26 cellular contexts compared by ENCODE assay signal in the genomic region with DNA sequence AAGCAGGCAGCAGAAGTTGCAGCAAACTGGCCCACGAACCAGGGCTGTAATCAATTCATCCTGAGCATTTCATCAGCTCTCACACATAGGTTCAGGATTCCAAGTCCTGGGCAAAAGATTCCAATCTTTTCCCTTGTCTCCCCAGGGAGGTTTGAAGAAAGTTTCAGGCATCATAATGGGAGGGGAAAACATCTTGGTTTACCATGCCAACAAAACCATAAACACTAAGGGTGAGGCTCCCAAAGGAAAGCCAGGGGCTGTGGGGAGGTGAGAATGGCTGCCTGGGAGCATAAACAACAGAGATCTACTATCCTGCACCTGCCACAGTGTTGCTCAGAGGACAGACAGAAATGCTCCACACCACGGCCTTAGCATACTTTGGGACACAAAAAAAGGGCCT.
DNase-seq lines count a peak whose midpoint lies in the region; ATAC-seq, FAIRE-seq and TF ChIP-seq lines count a peak whose summit lies in the region.
"Had no signal": no experiment of that assay in that cellular context is flagged by ENCODE, and none has a peak within 500 bp of the region (broad histone marks: within the 10 kb centered on the region; RNA-seq: fewer than 3 reads in every experiment).

No MANE protein-coding gene starts in this region.

- no peaks in the 10 kb centered on the region for H3K27me3 ChIP-seq in H1 (replicated peaks in 1 of 4; ENCODE audit: control insufficient read depth in 3 of 4, extremely low read depth in 1 of 4, insufficient read depth in 3 of 4, low read length in 3 of 4)
- H3K27me3 ChIP-seq in mesendoderm (ENCODE audit: insufficient read depth, low read length, poor library complexity), result no peaks in the 10 kb centered on the region
- no peaks in the 10 kb centered on the region for H3K27me3 ChIP-seq in upper lobe of left lung
- H3K27me3 ChIP-seq: gastroesophageal sphincter had no signal

- peak overlapping the region; percentile 73; the same call in 1 of the 2 replicates for H2AFZ ChIP-seq in H1 (ENCODE audit: low read length)
- H2AFZ ChIP-seq: parathyroid adenoma had no signal

- no peak overlapping the region for H2BK5ac ChIP-seq in H1 (ENCODE audit: low read depth, low read length)
- no peak overlapping the region for H2BK5ac ChIP-seq in mesendoderm (ENCODE audit: low read length)

- H3K18ac ChIP-seq in H1 (ENCODE audit: extremely low read depth, low read length) (no peak overlapping the region), mesendoderm (ENCODE audit: low read length) (no peak overlapping the region)

- H3K4me2 ChIP-seq in H1 (ENCODE audit: insufficient read depth in 1 of 2, low read depth in 2 of 2, low read length in 2 of 2) (no peak overlapping the region), mesendoderm (ENCODE audit: low read length) (no peak overlapping the region)
- H3K4me2 ChIP-seq: KMS-11 had no signal

- H3K36me3 ChIP-seq in H1 (ENCODE audit: control insufficient read depth in 2 of 4, insufficient read depth in 4 of 4, low read length in 3 of 4), result no peaks in the 10 kb centered on the region; a peak in 1 of 8 replicates
- H3K36me3 ChIP-seq in mesendoderm (ENCODE audit: control insufficient read depth, insufficient read depth, low read length), result no peaks in the 10 kb centered on the region
- H3K36me3 ChIP-seq in upper lobe of left lung, result no peaks in the 10 kb centered on the region
- H3K36me3 ChIP-seq: gastroesophageal sphincter had no signal

- H3K4me1 ChIP-seq in H1 (replicated peaks in 1 of 4; ENCODE audit: control insufficient read depth in 3 of 4, insufficient read depth in 4 of 4, low read length in 3 of 4) (no peaks in the 10 kb centered on the region; a peak in 2 of 7 replicates), mesendoderm (ENCODE audit: control insufficient read depth, low read depth, low read length) (peaks cover 4% of the 10 kb centered on the region), upper lobe of left lung (peaks cover 23 to 81% (median 32%) of the 10 kb centered on the region in 4 donors)

- H3K23me2 ChIP-seq in H1 (ENCODE audit: low read depth, low read length), result no peaks in the 10 kb centered on the region

- POLR2A ChIA-PET in H1 (lab: Charles Lee; ENCODE audit: partially characterized antibody) (no interaction called here), GM10248 (lab: Yijun Ruan, JAX) (no interaction called here)

- H3K4me3 ChIP-seq in H1 (ENCODE audit: extremely low read depth in 1 of 4, insufficient read depth in 2 of 4, low read depth in 3 of 4, low read length in 4 of 4) (no peak overlapping the region), mesendoderm (ENCODE audit: low read length) (no peak overlapping the region), upper lobe of left lung (no peak overlapping the region)
- H3K4me3 ChIP-seq: gastroesophageal sphincter had no signal

- H3K23ac ChIP-seq in H1 (ENCODE audit: insufficient read length) (no peak overlapping the region), mesendoderm (ENCODE audit: low read length) (no peak overlapping the region)

- no peaks in the 10 kb centered on the region for H4K20me1 ChIP-seq in H1 (replicated peaks in 1 of 2; ENCODE audit: control insufficient read depth in 1 of 2, insufficient read depth in 2 of 2, low read length in 2 of 2)

- WGBS in H1 (ENCODE audit: extremely low coverage in 1 of 2, insufficient coverage in 1 of 2, insufficient read length in 1 of 2, insufficient replicate concordance in 2 of 2, low coverage in 1 of 2, low lambda C conversion rate in 2 of 2, missing lambda C conversion rate in 1 of 2), 2 experiments, result 75% methylated on average over 2 of the region's 2 CpGs; no CpG with 5 or more reads in 1 of the 2 experiments
- whole genome bisulfite sequencing in mesendoderm (ENCODE audit: extremely low coverage, insufficient coverage, low lambda C conversion rate), result no CpG with 5 or more reads among the region's 2 CpGs
- 86 to 93% methylated on average over 2 of the region's 2 CpGs for WGBS in upper lobe of left lung, 2 donors

- H2BK120ac ChIP-seq in H1 (replicated peaks; ENCODE audit: low read depth, low read length) (no peak overlapping the region), mesendoderm (ENCODE audit: low read depth, low read length) (no peak overlapping the region)

- no peak overlapping the region for H3K14ac ChIP-seq in H1 (ENCODE audit: insufficient read length)

- no peak for TF ChIP-seq EP300 in H1 (IDR thresholded peaks at IDR 0.05; ENCODE audit: borderline replicate concordance in 1 of 2, low read depth in 2 of 2, low read length in 2 of 2)
- TF ChIP-seq EP300 in upper lobe of left lung (IDR thresholded peaks at IDR 0.05), result no peak

- H3K27ac ChIP-seq in H1 (ENCODE audit: low read depth, low read length) (no peak overlapping the region), mesendoderm (ENCODE audit: low read depth, low read length) (no peak overlapping the region), upper lobe of left lung (peak overlapping the region; percentile 18 to 73 (median 56))
- H3K27ac ChIP-seq: KMS-11, parathyroid adenoma had no signal

- H3K4ac ChIP-seq in H1 (replicated peaks; ENCODE audit: insufficient read length, low read depth, low read length) (no peak overlapping the region), mesendoderm (ENCODE audit: low read depth, low read length) (no peak overlapping the region)

- H3K9me3 ChIP-seq in H1 (ENCODE audit: insufficient read depth in 2 of 2, low read depth in 1 of 2, low read length in 1 of 2), result no peaks in the 10 kb centered on the region
- H3K9me3 ChIP-seq in upper lobe of left lung, result no peaks in the 10 kb centered on the region
- H3K9me3 ChIP-seq: gastroesophageal sphincter had no signal

- FAIRE-seq in H1 (lab: Jason Lieb, UNC), result no peak
- FAIRE-seq: endothelial cell of umbilical vein, G401.6, urothelium cell line had no signal

- H2AK5ac ChIP-seq in H1 (ENCODE audit: low read depth, low read length) (no peak overlapping the region), mesendoderm (ENCODE audit: low read length) (no peak overlapping the region)

- no peak for ATAC-seq in upper lobe of left lung (ENCODE audit: low FRiP score in 2 of 2)
- ATAC-seq: activated T-cell treated with anti-CD3 and anti-CD28 coated beads, Interleukin-2, amount 50 U/mL, for 4 hours; gastroesophageal sphincter; naive thymus-derived CD8-positive, alpha-beta T cell; sciatic nerve had no signal

- H3K79me2 ChIP-seq in H1 (ENCODE audit: control insufficient read depth in 1 of 2, insufficient read depth in 2 of 2, low read length in 2 of 2) (no peaks in the 10 kb centered on the region), mesendoderm (ENCODE audit: control insufficient read depth, insufficient read depth, low read length) (no peaks in the 10 kb centered on the region)
- H3K79me2 ChIP-seq: parathyroid adenoma had no signal

- no peak overlapping the region for H2BK20ac ChIP-seq in H1 (ENCODE audit: low read length)

- TF ChIP-seq RAD21 in H1 (IDR thresholded peaks at IDR 0.05 in 1 of 2, conservative IDR thresholded peaks at IDR 0.05 in 1 of 2; ENCODE audit: low read depth in 2 of 2, low read length in 2 of 2), result no peak

- H2BK12ac ChIP-seq in H1 (ENCODE audit: low read depth, low read length), result no peak overlapping the region

- CTCF ChIA-PET in H1 (lab: Charles Lee; ENCODE audit: partially characterized antibody), result interaction anchor here (0.7 to 25.4 kb wide), 9 partner anchors 10 to 228 kb away, joined by 3 to 433 read pairs (median 6); no protein-coding TSS in a partner anchor
- CTCF ChIA-PET in GM10248 (lab: Yijun Ruan, JAX), result interaction anchor here (1.1 to 1.8 kb wide), 3 partner anchors 10 to 235 kb away, joined by 4 to 5 read pairs (median 4); no protein-coding TSS in a partner anchor

- TF ChIP-seq CTCF in H1 (IDR thresholded peaks at IDR 0.05; ENCODE audit: control extremely low read depth in 1 of 3, insufficient read depth in 1 of 3, low read depth in 1 of 3, low read length in 3 of 3), result no peak
- TF ChIP-seq CTCF in upper lobe of left lung (IDR thresholded peaks at IDR 0.05), result no peak
- no peak for TF ChIP-seq CTCF in GM10248 (IDR thresholded peaks at IDR 0.05; ENCODE audit: control extremely low read depth, extremely low read depth, low read depth, missing control alignments)

- H4K5ac ChIP-seq in H1 (ENCODE audit: insufficient read length, low read depth, low read length) (no peak overlapping the region), mesendoderm (ENCODE audit: low read length) (no peak overlapping the region)

- H4K8ac ChIP-seq in H1 (ENCODE audit: extremely low read depth, insufficient read depth, low read length), result no peak overlapping the region
- H4K8ac ChIP-seq in mesendoderm (ENCODE audit: low read depth, low read length), result no peak overlapping the region

- TF ChIP-seq POLR2A in H1 (IDR thresholded peaks at IDR 0.05; ENCODE audit: control extremely low read depth in 1 of 2, low read depth in 2 of 2, low read length in 2 of 2) (no peak), upper lobe of left lung (IDR thresholded peaks at IDR 0.05) (no peak)

- DNase-seq in LHCN-M2 (ENCODE audit: low read depth), result peak; percentile 64
- peak in 1 of 2 experiments; percentile 20 for DNase-seq in H1 (ENCODE audit: low read depth in 1 of 2, low spot score in 2 of 2)
- DNase-seq in mesendoderm, result peak; percentile 42
- DNase-seq in upper lobe of left lung, result no peak
- DNase-seq in activated CD4-positive, alpha-beta T cell treated with anti-CD3 and anti-CD28 coated beads, Interleukin-2, amount 50 U/mL, for 4 hours, result no peak
- no peak for DNase-seq in NCI-H187 treated with DMSO at 0.1 percent for 48 hours (lab: John Stamatoyannopoulos, UW)
- DNase-seq in GM10248 (ENCODE audit: extremely low spot score), result no peak
- DNase-seq: activated naive CD4-positive, alpha-beta T cell treated with Interleukin-2 at 50 U/mL for 16 hours; activated T-cell treated with anti-CD3 and anti-CD28 coated beads, Interleukin-2, amount 50 U/mL, for 4 hours; amniotic stem cell; caudate nucleus; CD4-positive, alpha-beta T cell; DMS 273 treated with DMSO at 0.1 percent for 48 hours; naive thymus-derived CD8-positive, alpha-beta T cell; NCI-H187; NCI-H226; NCI-H82; SHP77; SW 1271 had no signal

- H2BK15ac ChIP-seq in H1 (ENCODE audit: low read length), result no peak overlapping the region
- no peak overlapping the region for H2BK15ac ChIP-seq in mesendoderm (replicated peaks; ENCODE audit: low read depth)

- no peaks in the 10 kb centered on the region for H3K79me1 ChIP-seq in H1 (ENCODE audit: low read depth, low read length)
- H3K79me1 ChIP-seq in mesendoderm (ENCODE audit: low read length), result no peaks in the 10 kb centered on the region

- H3K56ac ChIP-seq in H1 (replicated peaks; ENCODE audit: insufficient read length, low read depth, low read length) (no peak overlapping the region), mesendoderm (ENCODE audit: low read length) (no peak overlapping the region)

- H3K9ac ChIP-seq in H1 (replicated peaks in 1 of 4; ENCODE audit: extremely low read depth in 1 of 4, low read depth in 3 of 4, low read length in 3 of 4) (no peak overlapping the region; a peak in 1 of 7 replicates), mesendoderm (ENCODE audit: low read length) (no peak overlapping the region)
- H3K9ac ChIP-seq: KMS-11, parathyroid adenoma had no signal

- no peak overlapping the region for H4K91ac ChIP-seq in H1 (replicated peaks; ENCODE audit: insufficient read length, low read length)

TF ChIP-seq in H1, 55 proteins besides CTCF, POLR2A, EP300 and RAD21 (continues in another document):
- no peak for TF ChIP-seq BACH1 (IDR thresholded peaks at IDR 0.05; ENCODE audit: low read length)
- no peak for TF ChIP-seq RBBP5 (IDR thresholded peaks at IDR 0.05; ENCODE audit: borderline replicate concordance, low read depth, low read length)
- TF ChIP-seq RFX5 (IDR thresholded peaks at IDR 0.05; ENCODE audit: borderline replicate concordance, low read depth, low read length), result no peak

Comparison
In these comparisons a context has a peak if more than half of its experiments do, and no peak if none do; other contexts are left out.
1. DNase-seq: peak in LHCN-M2 (single experiment) and mesendoderm (single experiment); none in upper lobe of left lung (0 of 2), activated CD4-positive, alpha-beta T cell treated with anti-CD3 and anti-CD28 coated beads, Interleukin-2, amount 50 U/mL, for 4 hours (0 of 2), NCI-H187 treated with DMSO at 0.1 percent for 48 hours (single experiment) and GM10248 (single experiment).
2. H3K27ac ChIP-seq: peak in upper lobe of left lung (4 of 4); none in H1 (single experiment) and mesendoderm (single experiment).